Comparison of ENCODE assay signal across 27 cellular contexts in the genomic region with DNA sequence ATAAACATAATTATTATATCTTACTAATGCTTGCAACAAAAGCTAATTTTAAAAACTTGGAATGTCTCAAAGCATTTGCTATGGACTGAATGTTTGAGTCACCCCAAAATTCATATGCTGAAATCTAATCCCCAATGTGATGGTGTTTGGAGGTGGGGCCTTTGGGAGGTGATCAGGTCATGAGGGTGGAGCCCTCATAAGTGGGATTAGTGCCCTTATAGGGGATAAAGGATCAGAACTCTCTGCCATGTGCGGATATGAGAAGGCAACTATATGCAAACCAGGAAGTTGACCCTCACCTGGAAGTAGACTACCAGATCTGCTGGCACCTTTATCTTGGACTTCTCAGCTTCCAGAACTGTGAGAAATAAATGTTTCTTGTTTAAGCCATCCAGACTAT.
"Had no signal": no experiment of that assay in that cellular context is flagged by ENCODE, and none has a peak within 500 bp of the region (broad histone marks: within the 10 kb centered on the region; RNA-seq: fewer than 3 reads in every experiment).

No MANE protein-coding gene starts in this region.

- H3K4me1 ChIP-seq: foreskin keratinocyte, gastroesophageal sphincter, left lung, lower lobe of right lung had no signal

- H3K36me3 Mint-ChIP-seq: mesothelial cell of epicardium; naive B cell; naive thymus-derived CD8-positive, alpha-beta T cell had no signal

- H3K9me3 Mint-ChIP-seq: immature natural killer cell had no signal

- H3K79me2 ChIP-seq: hepatocyte had no signal

- H2AFZ ChIP-seq: hepatocyte had no signal

- H3K9me3 ChIP-seq: gastroesophageal sphincter, lower lobe of right lung, mucosa of descending colon had no signal

- FAIRE-seq: frontal cortex had no signal

- DNase-seq: dermis blood vessel endothelial cell; dorsolateral prefrontal cortex; effector CD4-positive, alpha-beta T cell; effector memory CD4-positive, alpha-beta T cell; erythroblast; foreskin keratinocyte; heart left ventricle; hypothalamus; immature natural killer cell; islet precursor cell; kidney; kidney glomerular epithelial cell; left colon; left lung; left ventricle myocardium superior; lower lobe of right lung; mesenchymal stem cell; mucosa of descending colon; naive B cell; naive thymus-derived CD8-positive, alpha-beta T cell had no signal

- H3K27me3 ChIP-seq: dorsolateral prefrontal cortex, foreskin keratinocyte, gastroesophageal sphincter, heart left ventricle, hepatocyte, left lung had no signal

- ATAC-seq: esophagus mucosa; foreskin keratinocyte; gastroesophageal sphincter; heart left ventricle; left colon; left lung; left ventricle myocardium superior; lower lobe of right lung; mucosa of descending colon; naive thymus-derived CD8-positive, alpha-beta T cell had no signal

- H3K4me2 ChIP-seq: hepatocyte had no signal

- H3K36me3 ChIP-seq: gastroesophageal sphincter, heart left ventricle, left lung, lower lobe of right lung had no signal

- H3K4me3 ChIP-seq: coronary artery, dorsolateral prefrontal cortex, gastroesophageal sphincter, heart left ventricle, hepatocyte, left lung, lower lobe of right lung, mucosa of descending colon had no signal

- H3K27ac ChIP-seq: coronary artery, epithelial cell of prostate, foreskin keratinocyte, gastroesophageal sphincter, heart left ventricle, hepatocyte, left lung, lower lobe of right lung had no signal

- H3K4me3 Mint-ChIP-seq: immature natural killer cell; mesothelial cell of epicardium; naive B cell; naive thymus-derived CD8-positive, alpha-beta T cell had no signal

- H3K27me3 Mint-ChIP-seq: naive thymus-derived CD8-positive, alpha-beta T cell had no signal

- H3K27ac Mint-ChIP-seq: mesothelial cell of epicardium had no signal
